ENCODE assay signal across 12 cellular contexts in the genomic region with DNA sequence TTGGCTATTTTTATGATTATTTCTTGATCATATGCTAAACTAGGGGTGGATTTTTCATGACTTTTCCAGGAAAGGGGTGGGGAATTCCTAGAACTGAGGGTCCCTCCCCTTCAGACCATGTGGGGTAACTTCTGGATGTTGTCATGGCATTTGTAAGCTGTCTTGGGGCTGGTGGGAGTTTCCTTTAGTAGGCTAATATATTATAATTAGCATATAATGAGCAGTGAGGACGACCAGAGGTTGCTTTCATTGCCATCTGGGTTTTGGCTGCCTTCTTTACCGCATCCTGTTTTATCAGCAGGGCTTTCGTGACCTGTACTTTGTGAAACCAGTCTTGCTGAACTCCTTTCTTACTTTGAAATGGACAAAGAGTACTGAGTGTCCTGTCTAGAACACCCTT. TPM values are rescaled to one million over a fixed set of nuclear protein-coding genes. Genes with fewer than 3 reads are reported as not detected.
DNase-seq lines count a peak whose midpoint lies in the region; ATAC-seq, FAIRE-seq and TF ChIP-seq lines count a peak whose summit lies in the region.
"Had no signal": no experiment of that assay in that cellular context is flagged by ENCODE, and none has a peak within 500 bp of the region (broad histone marks: within the 10 kb centered on the region; RNA-seq: fewer than 3 reads in every experiment).

No MANE protein-coding gene starts in this region.

- TF ChIP-seq EP300 in tibial nerve (IDR thresholded peaks at IDR 0.05) (no peak), suprapubic skin (IDR thresholded peaks at IDR 0.05) (no peak)

- WGBS in tibial nerve, 2 donors, result 66 to 72% methylated on average over 3 of the region's 3 CpGs
- 54% methylated on average over 3 of the region's 3 CpGs for WGBS in suprapubic skin

- no peak for DNase-seq in GM18507 (ENCODE audit: extremely low spot score, insufficient read length, low read depth)
- peak; percentile 30 for DNase-seq in OCI-M1 (lab: John Stamatoyannopoulos, UW)
- no peak for DNase-seq in tibial nerve (ENCODE audit: low spot score in 2 of 2)
- DNase-seq in NCI-H187 (lab: John Stamatoyannopoulos, UW), result no peak
- DNase-seq in NCI-H2081 treated with DMSO at 0.1 percent for 48 hours (lab: John Stamatoyannopoulos, UW), result no peak
- no peak for DNase-seq in suprapubic skin (ENCODE audit: low spot score in 2 of 2)
- DNase-seq: adrenal gland; CD4-positive, alpha-beta T cell; gastrocnemius medialis; T-helper 9 cell had no signal

- TF ChIP-seq POLR2A in tibial nerve (IDR thresholded peaks at IDR 0.05) (no peak), suprapubic skin (IDR thresholded peaks at IDR 0.05) (no peak)

- H3K4me1 ChIP-seq in tibial nerve (no peaks in the 10 kb centered on the region), suprapubic skin (no peaks in the 10 kb centered on the region)
- H3K4me1 ChIP-seq: adrenal gland, gastrocnemius medialis had no signal

- TF ChIP-seq CTCF in tibial nerve (IDR thresholded peaks at IDR 0.05) (no peak), suprapubic skin (IDR thresholded peaks at IDR 0.05) (no peak)

- H3K27ac ChIP-seq in tibial nerve (no peak overlapping the region), suprapubic skin (no peak overlapping the region)
- H3K27ac ChIP-seq: adrenal gland, gastrocnemius medialis had no signal

- H3K9me3 ChIP-seq in tibial nerve (no peaks in the 10 kb centered on the region), suprapubic skin (no peaks in the 10 kb centered on the region)
- H3K9me3 ChIP-seq: adrenal gland, gastrocnemius medialis had no signal

- H3K27me3 ChIP-seq in tibial nerve (no peaks in the 10 kb centered on the region), suprapubic skin (no peaks in the 10 kb centered on the region)
- H3K27me3 ChIP-seq: adrenal gland, gastrocnemius medialis had no signal

- ATAC-seq in GM19455 (IDR thresholded peaks at IDR 0.05; ENCODE audit: unreplicated experiment) (peak; percentile 94), HG02981 (IDR thresholded peaks at IDR 0.05; ENCODE audit: unreplicated experiment) (peak; percentile 70)
- ATAC-seq: gastrocnemius medialis had no signal

- H3K4me3 ChIP-seq in tibial nerve, result no peak overlapping the region
- no peak overlapping the region for H3K4me3 ChIP-seq in suprapubic skin
- H3K4me3 ChIP-seq: adrenal gland, gastrocnemius medialis had no signal

- H3K36me3 ChIP-seq in tibial nerve (no peaks in the 10 kb centered on the region), suprapubic skin (no peaks in the 10 kb centered on the region)
- H3K36me3 ChIP-seq: adrenal gland, gastrocnemius medialis had no signal

- peak; percentile 35 for FAIRE-seq in GM18507 (lab: Jason Lieb, UNC)

RNA-seq across cellular contexts. Expression of a gene that starts 40.4 kb away (rescaled TPM):
- total RNA-seq in tibial nerve, result 10 to 100 TPM; 37.5 to 79.0 (median 58.2) TPM
- 100 to 1,000 TPM in 1 of 4 donors, 10 to 100 TPM in 3; 48.9 to 211 (median 62.9) TPM for total RNA-seq in suprapubic skin

RNA-seq across cellular contexts. Expression of a gene that starts 47.2 kb away (rescaled TPM):
- 10 to 100 TPM in 3 of 4 donors, 1 to 10 TPM in 1; 9.8 to 30.3 (median 22.8) TPM for total RNA-seq in tibial nerve
- total RNA-seq in suprapubic skin, result 1 to 10 TPM; 2.4 to 6.3 (median 3.9) TPM
